ENCODE assay signal across 8 cellular contexts in genomic region chr17:27457405-27457730, GRCh38. TPM values are rescaled to one million over a fixed set of nuclear protein-coding genes. Genes with fewer than 3 reads are reported as not detected.
DNase-seq lines count a peak whose midpoint lies in the region; ATAC-seq and TF ChIP-seq lines count a peak whose summit lies in the region.

No MANE protein-coding gene starts in this region.

- H3K36me3 ChIP-seq in SK-N-MC (ENCODE audit: insufficient read depth, low read length) (no peaks in the 10 kb centered on the region), psoas muscle (ENCODE audit: insufficient read depth in 1 of 2, low read depth in 1 of 2) (no peaks in the 10 kb centered on the region)

- no peaks in the 10 kb centered on the region for H3K9me3 ChIP-seq in SK-N-MC (ENCODE audit: low read depth, low read length)
- H3K9me3 ChIP-seq in psoas muscle: no peaks in the 10 kb centered on the region

- no peak overlapping the region; the same call in 1 of the 2 replicates for H3K27ac ChIP-seq in SK-N-MC
- H3K27ac ChIP-seq in psoas muscle: no peak overlapping the region

- intact Hi-C loops in psoas muscle (cut with DNase I): loop anchor here (5.0 to 10.0 kb wide), 6 partner anchors 35 to 887 kb away; partner anchors contain the start of gene WSB1 (in 1 of the 2)

- H3K9ac ChIP-seq in SK-N-MC (ENCODE audit: insufficient read length): peak overlapping the region; percentile 73

- no peaks in the 10 kb centered on the region for H3K27me3 ChIP-seq in psoas muscle (ENCODE audit: insufficient read depth in 3 of 3, low read length in 2 of 3)

- ATAC-seq in psoas muscle (no peak), GM18498 (IDR thresholded peaks at IDR 0.05; ENCODE audit: unreplicated experiment) (no peak), HG02623 (IDR thresholded peaks at IDR 0.05; ENCODE audit: unreplicated experiment) (no peak)

- no peak for TF ChIP-seq CTCF in fibroblast of the aortic adventitia (IDR thresholded peaks at IDR 0.05; ENCODE audit: insufficient read depth, low read length)
- TF ChIP-seq CTCF in psoas muscle (IDR thresholded peaks at IDR 0.05): no peak

- WGBS in psoas muscle, 3 donors: 24 to 31% (median 27%) methylated on average over 7 of the region's 7 CpGs

- H3K4me3 ChIP-seq in GM08714 (ENCODE audit: low read length) (peak overlapping the region; percentile 88), SK-N-MC (peak overlapping the region; percentile 82), fibroblast of the aortic adventitia (ENCODE audit: low read depth, low read length) (peak overlapping the region; percentile 82), psoas muscle (peak overlapping the region; percentile 87)

- DNase-seq in SK-N-MC (ENCODE audit: low read depth, low spot score) (no peak), fibroblast of the aortic adventitia (ENCODE audit: low read depth) (no peak), psoas muscle (no peak), medulla oblongata (ENCODE audit: extremely low spot score) (no peak), COLO829 (ENCODE audit: low spot score) (no peak)

- peaks cover 7% of the 10 kb centered on the region for H3K4me1 ChIP-seq in psoas muscle

RNA-seq across cellular contexts. Expression of gene KSR1, which starts 1.1 kb away (rescaled TPM):
- total RNA-seq in fibroblast of the aortic adventitia (ENCODE audit: low replicate concordance) (19.4 and 45.9 TPM in 2 replicates), psoas muscle (10 to 100 TPM; 46.5 to 93.0 (median 70.7) TPM)
- polyA plus RNA-seq in psoas muscle: 10 to 100 TPM in 2 of 3 donors, 1 to 10 TPM in 1; 7.8 to 14.5 (median 12.9) TPM
